In genomic region chr16:15672127-15672513, GRCh38 we compare ENCODE assay signal across 9 cellular contexts. TPM values are rescaled to one million over a fixed set of nuclear protein-coding genes. Genes with fewer than 3 reads are reported as not detected.
A peak's percentile ranks its signal among the peaks of the same experiment; 100 is the strongest.
DNase-seq lines count a peak whose midpoint lies in the region; ATAC-seq and TF ChIP-seq lines count a peak whose summit lies in the region.
"Not testable (repeated sequence)": the region's sequence is repeated elsewhere in the genome, so short reads cannot be mapped to it uniquely, and the experiment has no call there.
"Had no signal": no experiment of that assay in that cellular context is flagged by ENCODE, and none has a peak within 500 bp of the region (broad histone marks: within the 10 kb centered on the region; RNA-seq: fewer than 3 reads in every experiment).

No MANE protein-coding gene starts in this region.

- not testable (repeated sequence) for H3K4me1 ChIP-seq in HEK293 (ENCODE audit: control insufficient read depth, insufficient read depth, low read length); right cardiac atrium (ENCODE audit: control insufficient read depth, insufficient read depth, low read length); aorta (ENCODE audit: control insufficient read depth in 1 of 2, insufficient read depth in 2 of 2, low read length in 2 of 2)
- H3K4me1 ChIP-seq in naive thymus-derived CD4-positive, alpha-beta T cell (ENCODE audit: control insufficient read depth in 2 of 2, insufficient read depth in 2 of 2, low read length in 2 of 2) = peaks cover 18 to 27% of the 10 kb centered on the region in 2 donors

- intact Hi-C loops in dendritic cell treated with granulocyte-macrophage colony-stimulating factor and Interleukin-4, amounts not matched to agents 40 ng/mL and 50 ng/mL, for 4 days (cut with micrococcal nuclease) = loop anchor here (2.0 kb wide), 1 partner anchor 29 kb away; the partner anchor contains the start of gene MARF1
- intact Hi-C loops in right cardiac atrium (cut with DNase I); aorta (cut with DNase I): not testable (repeated sequence)
- intact Hi-C loops in naive thymus-derived CD4-positive, alpha-beta T cell (cut with micrococcal nuclease) = loop anchor here in 1 of 2 donors (1.0 to 2.0 kb wide), 3 partner anchors 22 to 33 kb away; partner anchors contain the start of genes MARF1 and NDE1

- peaks cover 15 to 52% of the 10 kb centered on the region in 2 experiments; a peak in 2 of 3 replicates for H3K36me3 ChIP-seq in HEK293 (ENCODE audit: control insufficient read depth in 2 of 2, insufficient read depth in 1 of 2, low read length in 2 of 2)
- H3K36me3 ChIP-seq in naive thymus-derived CD4-positive, alpha-beta T cell (ENCODE audit: control insufficient read depth in 2 of 3, insufficient read depth in 3 of 3, low read length in 3 of 3) = peaks cover 3 to 44% (median 6%) of the 10 kb centered on the region in 3 experiments
- not testable (repeated sequence) for H3K36me3 ChIP-seq in aorta (ENCODE audit: control insufficient read depth in 1 of 2, insufficient read depth in 2 of 2, low read length in 1 of 2)

- POLR2A ChIA-PET in HEK293 (lab: Yijun Ruan, JAX) = interaction anchor here (1.2 kb wide), 1 partner anchor 19 kb away, joined by 3 read pairs; no protein-coding TSS in a partner anchor
- POLR2A ChIA-PET in naive thymus-derived CD4-positive, alpha-beta T cell (lab: Charles Lee) = interaction anchor here (0.6 to 6.5 kb wide), 7 partner anchors 12 to 1671 kb away, joined by 3 to 54 read pairs (median 7); partner anchors contain the start of genes MARF1 and NDE1

- H3K4me3 Mint-ChIP-seq in T-helper 2 cell treated with Interferon-gamma antibody and Interleukin-4, amounts not matched to agents 5 μg/mL and 100 μg/mL, for 36 hours = peak overlapping the region; percentile 36
- H3K4me3 Mint-ChIP-seq in activated naive CD8-positive, alpha-beta T cell = peak overlapping the region; percentile 78
- not testable (repeated sequence) for H3K4me3 Mint-ChIP-seq in dendritic cell treated with granulocyte-macrophage colony-stimulating factor and Interleukin-4, amounts not matched to agents 40 ng/mL and 50 ng/mL, for 4 days
- peak overlapping the region; percentile 60 to 86 (median 75) for H3K4me3 Mint-ChIP-seq in naive thymus-derived CD4-positive, alpha-beta T cell
- peak overlapping the region; percentile 61 for H3K4me3 Mint-ChIP-seq in stimulated activated effector memory CD8-positive, alpha-beta T cell treated with anti-CD3 and anti-CD28 coated beads, Interleukin-12 subunit alpha, Interleukin-12 subunit beta, amount 100 ng/mL, for 72 hours

- H3K27me3 ChIP-seq in right cardiac atrium (ENCODE audit: control insufficient read depth, insufficient read depth); naive thymus-derived CD4-positive, alpha-beta T cell (ENCODE audit: control insufficient read depth in 2 of 2, insufficient read depth in 2 of 2, low read length in 2 of 2); aorta (ENCODE audit: control insufficient read depth in 1 of 2, insufficient read depth in 2 of 2, low read length in 1 of 2): not testable (repeated sequence)

- not testable (repeated sequence) for DNase-seq in T-helper 2 cell treated with Interferon-gamma antibody and Interleukin-4, amounts not matched to agents 5 μg/mL and 100 μg/mL, for 36 hours (ENCODE audit: low spot score); right cardiac atrium; naive thymus-derived CD4-positive, alpha-beta T cell; stimulated activated effector memory CD8-positive, alpha-beta T cell treated with anti-CD3 and anti-CD28 coated beads, Interleukin-12 subunit alpha, Interleukin-12 subunit beta, amount 100 ng/mL, for 72 hours (ENCODE audit: low spot score in 2 of 2); aorta

- peak overlapping the region; percentile 97 for H3K27ac Mint-ChIP-seq in T-helper 2 cell treated with Interferon-gamma antibody and Interleukin-4, amounts not matched to agents 5 μg/mL and 100 μg/mL, for 36 hours
- H3K27ac Mint-ChIP-seq in activated naive CD8-positive, alpha-beta T cell = peak overlapping the region; percentile 96
- peak overlapping the region; percentile 96 for H3K27ac Mint-ChIP-seq in dendritic cell treated with granulocyte-macrophage colony-stimulating factor and Interleukin-4, amounts not matched to agents 40 ng/mL and 50 ng/mL, for 4 days
- peak overlapping the region; percentile 94 to 97 (median 97) for H3K27ac Mint-ChIP-seq in naive thymus-derived CD4-positive, alpha-beta T cell
- H3K27ac Mint-ChIP-seq in stimulated activated effector memory CD8-positive, alpha-beta T cell treated with anti-CD3 and anti-CD28 coated beads, Interleukin-12 subunit alpha, Interleukin-12 subunit beta, amount 100 ng/mL, for 72 hours = peak overlapping the region; percentile 97

- H3K27ac ChIP-seq in HEK293 (ENCODE audit: extremely low read depth, low read depth, low read length) (peak overlapping the region; percentile 68), right cardiac atrium (ENCODE audit: low read length) (peak overlapping the region; percentile 81), aorta (ENCODE audit: low read depth in 1 of 2, low read length in 2 of 2) (peak overlapping the region; percentile 49 to 68)
- peak overlapping the region; percentile 86 for H3K27ac ChIP-seq in naive thymus-derived CD4-positive, alpha-beta T cell (ENCODE audit: low read depth, low read length)

- not testable (repeated sequence) for H3K9me3 Mint-ChIP-seq in T-helper 2 cell treated with Interferon-gamma antibody and Interleukin-4, amounts not matched to agents 5 μg/mL and 100 μg/mL, for 36 hours; activated naive CD8-positive, alpha-beta T cell (ENCODE audit: low read depth); dendritic cell treated with granulocyte-macrophage colony-stimulating factor and Interleukin-4, amounts not matched to agents 40 ng/mL and 50 ng/mL, for 4 days; naive thymus-derived CD4-positive, alpha-beta T cell; stimulated activated effector memory CD8-positive, alpha-beta T cell treated with anti-CD3 and anti-CD28 coated beads, Interleukin-12 subunit alpha, Interleukin-12 subunit beta, amount 100 ng/mL, for 72 hours

- ATAC-seq in right cardiac atrium (peak in 1 of 2 donors; percentile 5), aorta (ENCODE audit: low FRiP score) (peak; percentile 31)
- peak; percentile 3 for ATAC-seq in naive thymus-derived CD4-positive, alpha-beta T cell
- not testable (repeated sequence) for ATAC-seq in stimulated activated effector memory CD8-positive, alpha-beta T cell treated with anti-CD3 and anti-CD28 coated beads, Interleukin-12 subunit alpha, Interleukin-12 subunit beta, amount 100 ng/mL, for 72 hours

- peaks cover 38% of the 10 kb centered on the region for H3K4me1 Mint-ChIP-seq in T-helper 2 cell treated with Interferon-gamma antibody and Interleukin-4, amounts not matched to agents 5 μg/mL and 100 μg/mL, for 36 hours (ENCODE audit: low read depth)
- H3K4me1 Mint-ChIP-seq in activated naive CD8-positive, alpha-beta T cell (ENCODE audit: low read depth) = peaks cover 46% of the 10 kb centered on the region
- peaks cover 54% of the 10 kb centered on the region for H3K4me1 Mint-ChIP-seq in dendritic cell treated with granulocyte-macrophage colony-stimulating factor and Interleukin-4, amounts not matched to agents 40 ng/mL and 50 ng/mL, for 4 days (ENCODE audit: low read depth)
- H3K4me1 Mint-ChIP-seq in naive thymus-derived CD4-positive, alpha-beta T cell = peaks cover 32 to 57% (median 42%) of the 10 kb centered on the region in 7 donors
- H3K4me1 Mint-ChIP-seq in stimulated activated effector memory CD8-positive, alpha-beta T cell treated with anti-CD3 and anti-CD28 coated beads, Interleukin-12 subunit alpha, Interleukin-12 subunit beta, amount 100 ng/mL, for 72 hours = peaks cover 32% of the 10 kb centered on the region

- peaks cover 59% of the 10 kb centered on the region for H3K36me3 Mint-ChIP-seq in T-helper 2 cell treated with Interferon-gamma antibody and Interleukin-4, amounts not matched to agents 5 μg/mL and 100 μg/mL, for 36 hours (ENCODE audit: low read depth)
- H3K36me3 Mint-ChIP-seq in activated naive CD8-positive, alpha-beta T cell = not testable (repeated sequence)
- H3K36me3 Mint-ChIP-seq in dendritic cell treated with granulocyte-macrophage colony-stimulating factor and Interleukin-4, amounts not matched to agents 40 ng/mL and 50 ng/mL, for 4 days (ENCODE audit: low read depth) = peaks cover 82% of the 10 kb centered on the region
- H3K36me3 Mint-ChIP-seq in naive thymus-derived CD4-positive, alpha-beta T cell = peaks cover 4 to 45% (median 17%) of the 10 kb centered on the region in 5 donors
- peaks cover 92% of the 10 kb centered on the region for H3K36me3 Mint-ChIP-seq in stimulated activated effector memory CD8-positive, alpha-beta T cell treated with anti-CD3 and anti-CD28 coated beads, Interleukin-12 subunit alpha, Interleukin-12 subunit beta, amount 100 ng/mL, for 72 hours

- H3K4me3 ChIP-seq in HEK293 (ENCODE audit: low read depth, low read length); right cardiac atrium (ENCODE audit: low read length); naive thymus-derived CD4-positive, alpha-beta T cell (ENCODE audit: low read length); aorta (ENCODE audit: low read length in 2 of 2): not testable (repeated sequence)

- not testable (repeated sequence) for H3K9me3 ChIP-seq in HEK293 (ENCODE audit: control insufficient read depth, insufficient read depth, low read depth, low read length); right cardiac atrium (ENCODE audit: control insufficient read depth, low read length); naive thymus-derived CD4-positive, alpha-beta T cell (ENCODE audit: control insufficient read depth in 2 of 3, low read length in 3 of 3); aorta (ENCODE audit: control insufficient read depth, low read length)

- 80% methylated on average over 10 of the region's 10 CpGs for WGBS in right cardiac atrium
- WGBS in aorta, 2 donors = 89 to 91% methylated on average over 10 of the region's 10 CpGs

- H3K27me3 Mint-ChIP-seq in T-helper 2 cell treated with Interferon-gamma antibody and Interleukin-4, amounts not matched to agents 5 μg/mL and 100 μg/mL, for 36 hours (ENCODE audit: low read depth); activated naive CD8-positive, alpha-beta T cell; dendritic cell treated with granulocyte-macrophage colony-stimulating factor and Interleukin-4, amounts not matched to agents 40 ng/mL and 50 ng/mL, for 4 days; naive thymus-derived CD4-positive, alpha-beta T cell: not testable (repeated sequence)

- CTCF ChIA-PET in HEK293 (lab: Yijun Ruan, JAX) = interaction anchor here (0.8 to 1.7 kb wide), 4 partner anchors 11 to 245 kb away, joined by 3 to 5 read pairs (median 4); no protein-coding TSS in a partner anchor
- CTCF ChIA-PET in naive thymus-derived CD4-positive, alpha-beta T cell (lab: Charles Lee) = interaction anchor here (0.6 to 1.7 kb wide), 3 partner anchors 10 to 30 kb away, joined by 4 to 7 read pairs (median 5); partner anchors contain the start of gene MARF1

- TF ChIP-seq CTCF in HEK293 (tag by site-specific recombination; IDR thresholded peaks at IDR 0.05) = not testable (repeated sequence)

RNA-seq across cellular contexts. Expression of gene NDE1, which starts 22.1 kb away (rescaled TPM):
- total RNA-seq in right cardiac atrium = 10 to 100 TPM; 14.9 to 23.9 (median 17.8) TPM
- polyA plus RNA-seq in right cardiac atrium = 8.6 TPM
- 100 to 1,000 TPM in 4 of 5 experiments, 10 to 100 TPM in 1; 100.0 to 128 (median 114) TPM for total RNA-seq in naive thymus-derived CD4-positive, alpha-beta T cell
- polyA plus RNA-seq in naive thymus-derived CD4-positive, alpha-beta T cell = 10 to 100 TPM; 34.9 to 68.2 TPM
- 10 to 100 TPM; 32.0 to 42.8 TPM for total RNA-seq in aorta
- polyA plus RNA-seq in aorta = 10 to 100 TPM; 14.8 to 15.7 TPM
- polyA plus RNA-seq: neural cell had no signal

RNA-seq across cellular contexts. Expression of gene MARF1, which starts 29.2 kb away (rescaled TPM):
- 10 to 100 TPM; 47.0 to 57.3 (median 52.3) TPM for total RNA-seq in right cardiac atrium
- 15.8 TPM for polyA plus RNA-seq in right cardiac atrium
- total RNA-seq in naive thymus-derived CD4-positive, alpha-beta T cell = 100 to 1,000 TPM in 4 of 5 experiments, 10 to 100 TPM in 1; 93.0 to 259 (median 185) TPM
- 10 to 100 TPM; 12.5 to 17.3 TPM for polyA plus RNA-seq in naive thymus-derived CD4-positive, alpha-beta T cell
- total RNA-seq in aorta = 10 to 100 TPM; 73.5 to 92.8 TPM
- 10 to 100 TPM; 28.8 to 34.2 TPM for polyA plus RNA-seq in aorta
